ENCODE assay signal across 8 cellular contexts in genomic region chr7:38335490-38336135, GRCh38.
DNase-seq lines count a peak whose midpoint lies in the region; ATAC-seq and TF ChIP-seq lines count a peak whose summit lies in the region.

No MANE protein-coding gene starts in this region.

- H3K9me3 ChIP-seq in RWPE2 (ENCODE audit: severe bottlenecking), result no peaks in the 10 kb centered on the region

- ATAC-seq in GM21528 (IDR thresholded peaks at IDR 0.05; ENCODE audit: low FRiP score, unreplicated experiment), result peak; percentile 94
- peak; percentile 89 for ATAC-seq in RWPE2 (ENCODE audit: low read depth)

- no peaks in the 10 kb centered on the region for H3K27me3 ChIP-seq in RWPE2 (ENCODE audit: insufficient read depth, poor library complexity, severe bottlenecking)

- TF ChIP-seq CTCF in RWPE2 (IDR thresholded peaks at IDR 0.05; ENCODE audit: poor library complexity, severe bottlenecking) (peak; percentile 67), osteocyte (IDR thresholded peaks at IDR 0.05) (peak; percentile 89), type B pancreatic cell (conservative IDR thresholded peaks at IDR 0.05) (peak; percentile 88)

- H3K27ac ChIP-seq in RWPE2 (ENCODE audit: poor library complexity, severe bottlenecking), result no peak overlapping the region

- H3K4me3 ChIP-seq in RWPE2 (ENCODE audit: severe bottlenecking), result no peak overlapping the region

- H3K36me3 ChIP-seq in RWPE2 (ENCODE audit: low read depth), result no peaks in the 10 kb centered on the region

- H3K36me3 Mint-ChIP-seq in osteocyte (ENCODE audit: unreplicated experiment) (no peaks in the 10 kb centered on the region), type B pancreatic cell (no peaks in the 10 kb centered on the region)

- H3K4me3 Mint-ChIP-seq in osteocyte (ENCODE audit: unreplicated experiment) (no peak overlapping the region), type B pancreatic cell (no peak overlapping the region)

- no peak overlapping the region for H3K27ac Mint-ChIP-seq in osteocyte (ENCODE audit: unreplicated experiment)
- H3K27ac Mint-ChIP-seq in type B pancreatic cell, result no peak overlapping the region

- H3K4me1 Mint-ChIP-seq in osteocyte (ENCODE audit: unreplicated experiment), result peaks cover 5% of the 10 kb centered on the region
- H3K4me1 Mint-ChIP-seq in type B pancreatic cell (ENCODE audit: unreplicated experiment), result peaks cover 25% of the 10 kb centered on the region

- no peaks in the 10 kb centered on the region for H3K4me1 ChIP-seq in RWPE2 (ENCODE audit: insufficient read depth, poor library complexity, severe bottlenecking)

- no peaks in the 10 kb centered on the region for H3K9me3 Mint-ChIP-seq in osteocyte (ENCODE audit: unreplicated experiment)
- no peaks in the 10 kb centered on the region for H3K9me3 Mint-ChIP-seq in type B pancreatic cell

- DNase-seq in ELF-1 (ENCODE audit: low read depth, low spot score), result peak; percentile 97
- peak; percentile 62 for DNase-seq in HuH-7 (ENCODE audit: low spot score)
- DNase-seq in RWPE2 (ENCODE audit: low spot score), result no peak
- peak; percentile 90 for DNase-seq in activated effector memory CD4-positive, alpha-beta T cell treated with anti-CD3 and anti-CD28 coated beads, Interleukin-2, amount 50 U/mL, for 16 hours
- peak; percentile 71 for DNase-seq in germinal center (ENCODE audit: low spot score)
- peak; percentile 90 for DNase-seq in osteocyte (ENCODE audit: extremely low spot score, unreplicated experiment)
- peak; percentile 82 for DNase-seq in type B pancreatic cell (ENCODE audit: extremely low spot score, unreplicated experiment)

- peaks cover 11% of the 10 kb centered on the region for H3K27me3 Mint-ChIP-seq in osteocyte (ENCODE audit: unreplicated experiment)
- no peaks in the 10 kb centered on the region for H3K27me3 Mint-ChIP-seq in type B pancreatic cell
